Comparison of ENCODE assay signal across 14 cellular contexts in genomic region chr11:62715150-62716130, GRCh38. TPM values are rescaled to one million over a fixed set of nuclear protein-coding genes. Genes with fewer than 3 reads are reported as not detected.
DNase-seq lines count a peak whose midpoint lies in the region; ATAC-seq and TF ChIP-seq lines count a peak whose summit lies in the region.
"Had no signal": no experiment of that assay in that cellular context is flagged by ENCODE, and none has a peak within 500 bp of the region (broad histone marks: within the 10 kb centered on the region; RNA-seq: fewer than 3 reads in every experiment).

No MANE protein-coding gene starts in this region.

- no peaks in the 10 kb centered on the region for H3K9me3 Mint-ChIP-seq in activated naive CD4-positive, alpha-beta T cell treated with anti-CD3 and anti-CD28 coated beads, Interleukin-2, amount 50 U/mL, for 24 hours
- no peaks in the 10 kb centered on the region for H3K9me3 Mint-ChIP-seq in chondrocyte (ENCODE audit: low read depth)
- no peaks in the 10 kb centered on the region for H3K9me3 Mint-ChIP-seq in stimulated activated naive B cell treated with anti-CD40 and anti-IgM and Interleukin-4, amounts not matched to agents 10 μg/mL and 1 μg/mL and 100 μg/mL, for 72 hours
- H3K9me3 Mint-ChIP-seq: activated B cell treated with CpG ODN at 0.5 μM for 24 hours had no signal

- no peak for ATAC-seq in T-helper 17 cell
- no peak for ATAC-seq in stimulated activated naive B cell treated with anti-CD40 and anti-IgM and Interleukin-4, amounts not matched to agents 10 μg/mL and 1 μg/mL and 100 μg/mL, for 72 hours (replicated peaks)
- ATAC-seq: gastrocnemius medialis had no signal

- H3K4me1 Mint-ChIP-seq in activated naive CD4-positive, alpha-beta T cell treated with anti-CD3 and anti-CD28 coated beads, Interleukin-2, amount 50 U/mL, for 24 hours = peaks cover 51% of the 10 kb centered on the region
- peaks cover 32% of the 10 kb centered on the region for H3K4me1 Mint-ChIP-seq in T-helper 17 cell
- peaks cover 8% of the 10 kb centered on the region for H3K4me1 Mint-ChIP-seq in chondrocyte (ENCODE audit: low read depth)
- peaks cover 25 to 39% of the 10 kb centered on the region in 2 donors for H3K4me1 Mint-ChIP-seq in stimulated activated naive B cell treated with anti-CD40 and anti-IgM and Interleukin-4, amounts not matched to agents 10 μg/mL and 1 μg/mL and 100 μg/mL, for 72 hours

- H3K27me3 Mint-ChIP-seq in activated naive CD4-positive, alpha-beta T cell treated with anti-CD3 and anti-CD28 coated beads, Interleukin-2, amount 50 U/mL, for 24 hours = no peaks in the 10 kb centered on the region
- H3K27me3 Mint-ChIP-seq in T-helper 17 cell (no peaks in the 10 kb centered on the region), chondrocyte (ENCODE audit: low read depth) (no peaks in the 10 kb centered on the region)
- H3K27me3 Mint-ChIP-seq in stimulated activated naive B cell treated with anti-CD40 and anti-IgM and Interleukin-4, amounts not matched to agents 10 μg/mL and 1 μg/mL and 100 μg/mL, for 72 hours = no peaks in the 10 kb centered on the region
- H3K27me3 Mint-ChIP-seq: activated B cell treated with CpG ODN at 0.5 μM for 24 hours had no signal

- no peak for TF ChIP-seq CTCF in chondrocyte (IDR thresholded peaks at IDR 0.05)

- peak overlapping the region; percentile 55 for H3K27ac Mint-ChIP-seq in activated naive CD4-positive, alpha-beta T cell treated with anti-CD3 and anti-CD28 coated beads, Interleukin-2, amount 50 U/mL, for 24 hours
- H3K27ac Mint-ChIP-seq in T-helper 17 cell (peak overlapping the region; percentile 91), chondrocyte (ENCODE audit: unreplicated experiment) (peak overlapping the region; percentile 61)
- peak overlapping the region; percentile 65 for H3K27ac Mint-ChIP-seq in stimulated activated naive B cell treated with anti-CD40 and anti-IgM and Interleukin-4, amounts not matched to agents 10 μg/mL and 1 μg/mL and 100 μg/mL, for 72 hours
- H3K27ac Mint-ChIP-seq: activated B cell treated with CpG ODN at 0.5 μM for 24 hours had no signal

- no peak overlapping the region for H3K4me3 Mint-ChIP-seq in activated naive CD4-positive, alpha-beta T cell treated with anti-CD3 and anti-CD28 coated beads, Interleukin-2, amount 50 U/mL, for 24 hours
- H3K4me3 Mint-ChIP-seq in T-helper 17 cell (no peak overlapping the region), chondrocyte (ENCODE audit: unreplicated experiment) (no peak overlapping the region)
- no peak overlapping the region for H3K4me3 Mint-ChIP-seq in stimulated activated naive B cell treated with anti-CD40 and anti-IgM and Interleukin-4, amounts not matched to agents 10 μg/mL and 1 μg/mL and 100 μg/mL, for 72 hours
- H3K4me3 Mint-ChIP-seq: activated B cell treated with CpG ODN at 0.5 μM for 24 hours had no signal

- H3K36me3 Mint-ChIP-seq in activated naive CD4-positive, alpha-beta T cell treated with anti-CD3 and anti-CD28 coated beads, Interleukin-2, amount 50 U/mL, for 24 hours = peaks cover 28% of the 10 kb centered on the region
- H3K36me3 Mint-ChIP-seq in T-helper 17 cell (ENCODE audit: low read depth) (peaks cover 3% of the 10 kb centered on the region), chondrocyte (ENCODE audit: low read depth) (peaks cover 49% of the 10 kb centered on the region)
- H3K36me3 Mint-ChIP-seq in stimulated activated naive B cell treated with anti-CD40 and anti-IgM and Interleukin-4, amounts not matched to agents 10 μg/mL and 1 μg/mL and 100 μg/mL, for 72 hours = peaks cover 50 to 74% of the 10 kb centered on the region in 2 donors

- DNase-seq in activated naive CD4-positive, alpha-beta T cell treated with anti-CD3 and anti-CD28 coated beads, Interleukin-2, amount 50 U/mL, for 16 hours = no peak
- no peak for DNase-seq in T-helper 17 cell
- peak; percentile 72 for DNase-seq in chondrocyte (ENCODE audit: low spot score)
- DNase-seq in stimulated activated naive B cell treated with anti-CD40 and anti-IgM and Interleukin-4, amounts not matched to agents 10 μg/mL and 1 μg/mL and 100 μg/mL, for 72 hours = no peak
- DNase-seq in T1000 (lab: John Stamatoyannopoulos, UW) = no peak
- no peak for DNase-seq in NCI-H526 (lab: John Stamatoyannopoulos, UW)
- DNase-seq in OCI-M1 (lab: John Stamatoyannopoulos, UW) = no peak
- DNase-seq: activated B cell treated with CpG ODN at 0.5 μM for 24 hours; central memory CD4-positive, alpha-beta T cell; gastrocnemius medialis; KBM-7; NCI-H345 had no signal

- H3K9me3 ChIP-seq in T-helper 17 cell (ENCODE audit: control insufficient read depth, low read length, poor library complexity, severe bottlenecking) = no peaks in the 10 kb centered on the region
- H3K9me3 ChIP-seq: gastrocnemius medialis, suprapubic skin had no signal

RNA-seq across cellular contexts. Expression of gene GNG3, which starts 8.0 kb away (rescaled TPM):
- total RNA-seq in T-helper 17 cell (not detected), chondrocyte (not detected in 3 replicates)
- total RNA-seq: gastrocnemius medialis had no signal

RNA-seq across cellular contexts. Expression of gene BSCL2, which starts 8.2 kb away (rescaled TPM):
- total RNA-seq in T-helper 17 cell = 10 to 100 TPM; 20.8 to 20.9 TPM
- 36.6 to 76.0 TPM (median 43.2 TPM) in 3 replicates for total RNA-seq in chondrocyte

RNA-seq across cellular contexts. Expression of gene HNRNPUL2, which starts 11.8 kb away (rescaled TPM):
- total RNA-seq in T-helper 17 cell (10 to 100 TPM; 41.4 to 43.2 TPM), chondrocyte (43.6 to 53.8 TPM (median 45.6 TPM) in 3 replicates)

RNA-seq across cellular contexts. Expression of gene TTC9C, which starts 12.8 kb away (rescaled TPM):
- total RNA-seq in T-helper 17 cell = 10 to 100 TPM; 11.0 to 14.1 TPM
- total RNA-seq in chondrocyte = 33.0 to 36.8 TPM (median 36.7 TPM) in 3 replicates

RNA-seq across cellular contexts. Expression of gene LRRN4CL, which starts 26.1 kb away (rescaled TPM):
- not detected for total RNA-seq in T-helper 17 cell
- total RNA-seq in chondrocyte = 0.20 to 0.51 TPM (median 0.21 TPM) in 3 replicates
